In the genomic region with DNA sequence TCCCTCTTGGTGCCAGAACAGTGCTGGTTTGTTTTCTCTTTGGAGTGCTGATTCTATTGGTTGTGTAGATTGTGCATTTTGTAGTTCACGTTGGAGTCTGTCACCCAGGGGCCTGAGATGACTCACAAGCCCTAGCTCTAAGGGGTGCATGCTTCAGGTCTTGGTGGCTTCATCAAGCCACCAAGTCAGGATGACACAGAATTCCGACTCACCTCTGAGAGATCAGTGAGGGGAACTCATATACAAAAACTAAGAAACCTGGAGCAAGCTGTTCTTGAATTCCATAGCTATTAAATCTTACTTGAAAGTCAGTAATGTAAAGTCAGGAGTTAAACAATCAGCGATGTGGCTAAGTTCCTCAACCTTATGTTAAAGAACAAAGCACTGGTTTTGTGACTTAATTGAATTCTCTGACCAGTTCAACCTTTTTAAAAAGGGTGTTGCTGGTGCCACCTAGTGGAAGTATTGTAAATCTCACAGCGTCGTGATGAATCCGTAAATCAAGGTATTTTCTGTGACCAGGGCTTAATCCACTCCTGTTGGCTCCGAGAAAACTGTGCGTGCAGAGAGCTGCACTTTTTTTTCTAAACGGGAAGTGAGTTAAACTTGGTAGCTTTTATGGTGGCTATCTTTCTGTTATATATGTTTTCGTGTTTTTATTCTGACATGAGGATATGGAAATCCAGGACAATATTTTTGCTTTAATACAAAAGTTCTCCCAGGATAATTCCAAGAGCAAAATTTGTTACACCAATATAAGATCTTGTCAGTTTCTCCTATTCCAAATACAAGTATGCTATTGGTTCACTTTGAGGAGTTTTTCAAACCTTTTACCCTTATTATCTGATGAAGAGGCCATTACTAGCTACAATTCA, we compare ENCODE assay signal across 8 cellular contexts. TPM values are rescaled to one million over a fixed set of nuclear protein-coding genes. Genes with fewer than 3 reads are reported as not detected.
A peak's percentile ranks its signal among the peaks of the same experiment; 100 is the strongest.
DNase-seq lines count a peak whose midpoint lies in the region; ATAC-seq and TF ChIP-seq lines count a peak whose summit lies in the region.

No MANE protein-coding gene starts in this region.

- no peaks in the 10 kb centered on the region for H3K9me2 ChIP-seq in OCI-LY7 (ENCODE audit: insufficient read depth, low read length)

- no peak for TF ChIP-seq EP300 in Ishikawa (IDR thresholded peaks at IDR 0.05; ENCODE audit: borderline replicate concordance)

- H3K27me3 ChIP-seq in iPS DF 6.9 (ENCODE audit: control insufficient read depth, insufficient read depth, low read length): no peaks in the 10 kb centered on the region

- BruUV-seq in OCI-LY7 (replicated peaks; lab: Mats Ljungman, UMichigan): no TSS peak

- H3K27ac ChIP-seq in OCI-LY7 (ENCODE audit: low read depth, low read length, poor library complexity, severe bottlenecking) (no peak overlapping the region), iPS DF 6.9 (ENCODE audit: low read length) (no peak overlapping the region)

- H3K4me3 ChIP-seq in OCI-LY7 (ENCODE audit: low read depth, low read length, poor library complexity, severe bottlenecking) (no peak overlapping the region), iPS DF 6.9 (ENCODE audit: low read length) (no peak overlapping the region)

- POLR2A ChIA-PET in OCI-LY7 (lab: Charles Lee): interaction anchor here (0.6 to 0.7 kb wide), 2 partner anchors 14 to 741 kb away, joined by 3 to 4 read pairs; no protein-coding TSS in a partner anchor

- H3K36me3 ChIP-seq in OCI-LY7 (ENCODE audit: insufficient read depth, low read length) (no peaks in the 10 kb centered on the region), iPS DF 6.9 (ENCODE audit: control insufficient read depth, insufficient read depth, low read length) (no peaks in the 10 kb centered on the region)

- peak; percentile 56 to 64 for ATAC-seq in activated CD4-positive, CD25-positive, alpha-beta regulatory T cell treated with anti-CD3 and anti-CD28 coated beads, Interleukin-2, amount 50 U/mL, for 24 hours
- peak; percentile 76 for ATAC-seq in GM21737 (IDR thresholded peaks at IDR 0.05; ENCODE audit: unreplicated experiment)

- TF ChIP-seq CTCF in OCI-LY7 (conservative IDR thresholded peaks at IDR 0.05; ENCODE audit: low read length): peak; percentile 93

- TF ChIP-seq RAD21 in Ishikawa (IDR thresholded peaks at IDR 0.05; ENCODE audit: low read depth): peak; percentile 81

- no peak overlapping the region for H2AFZ ChIP-seq in OCI-LY7 (ENCODE audit: low read length)

- intact Hi-C loops in OCI-LY7 (cut with micrococcal nuclease; ENCODE audit: unreplicated experiment): loop anchor here (2.0 kb wide), 1 partner anchor 208 kb away; no protein-coding TSS in a partner anchor

- no peaks in the 10 kb centered on the region for H4K20me1 ChIP-seq in OCI-LY7 (ENCODE audit: insufficient read depth, low read length)

- H3K79me2 ChIP-seq in OCI-LY7 (ENCODE audit: insufficient read depth, low read depth, low read length): no peaks in the 10 kb centered on the region

- CTCF ChIA-PET in OCI-LY7 (lab: Charles Lee; ENCODE audit: unreplicated experiment): interaction anchor here (0.6 to 1.5 kb wide), 2 partner anchors 14 to 26 kb away, joined by 4 to 5 read pairs; a partner anchor contains a TSS

- no peak overlapping the region for H3K4me2 ChIP-seq in OCI-LY7 (ENCODE audit: low read length)

- H3K9me3 ChIP-seq in OCI-LY7 (ENCODE audit: low read length): no peaks in the 10 kb centered on the region
- no peaks in the 10 kb centered on the region for H3K9me3 ChIP-seq in iPS DF 6.9 (ENCODE audit: control insufficient read depth, insufficient read depth, low read length)

- H3K4me1 ChIP-seq in OCI-LY7 (ENCODE audit: insufficient read depth, low read length, poor library complexity, severe bottlenecking) (no peaks in the 10 kb centered on the region), iPS DF 6.9 (ENCODE audit: control insufficient read depth, insufficient read depth, low read length) (no peaks in the 10 kb centered on the region)

- no peak for DNase-seq in activated CD4-positive, CD25-positive, alpha-beta regulatory T cell (lab: John Stamatoyannopoulos, UW)
- peak; percentile 65 for DNase-seq in OCI-LY7 (ENCODE audit: low spot score)
- DNase-seq in astrocyte of the hippocampus (ENCODE audit: low read depth, low spot score): peak; percentile 79
- DNase-seq in iPS DF 6.9 (ENCODE audit: low read depth, low spot score): peak; percentile 58
- DNase-seq in stimulated activated CD4-positive, alpha-beta T cell treated with anti-CD3 and anti-CD28 coated beads, Interleukin-15, amount 100 ng/mL, for 24 hours: peak; percentile 34

- no CpG with 5 or more reads among the region's 10 CpGs for WGBS in iPS DF 6.9 (ENCODE audit: insufficient coverage, insufficient read length)

TF ChIP-seq in Ishikawa, 13 proteins besides CTCF, POLR2A, EP300 and RAD21:
- TF ChIP-seq, protein P1, sequence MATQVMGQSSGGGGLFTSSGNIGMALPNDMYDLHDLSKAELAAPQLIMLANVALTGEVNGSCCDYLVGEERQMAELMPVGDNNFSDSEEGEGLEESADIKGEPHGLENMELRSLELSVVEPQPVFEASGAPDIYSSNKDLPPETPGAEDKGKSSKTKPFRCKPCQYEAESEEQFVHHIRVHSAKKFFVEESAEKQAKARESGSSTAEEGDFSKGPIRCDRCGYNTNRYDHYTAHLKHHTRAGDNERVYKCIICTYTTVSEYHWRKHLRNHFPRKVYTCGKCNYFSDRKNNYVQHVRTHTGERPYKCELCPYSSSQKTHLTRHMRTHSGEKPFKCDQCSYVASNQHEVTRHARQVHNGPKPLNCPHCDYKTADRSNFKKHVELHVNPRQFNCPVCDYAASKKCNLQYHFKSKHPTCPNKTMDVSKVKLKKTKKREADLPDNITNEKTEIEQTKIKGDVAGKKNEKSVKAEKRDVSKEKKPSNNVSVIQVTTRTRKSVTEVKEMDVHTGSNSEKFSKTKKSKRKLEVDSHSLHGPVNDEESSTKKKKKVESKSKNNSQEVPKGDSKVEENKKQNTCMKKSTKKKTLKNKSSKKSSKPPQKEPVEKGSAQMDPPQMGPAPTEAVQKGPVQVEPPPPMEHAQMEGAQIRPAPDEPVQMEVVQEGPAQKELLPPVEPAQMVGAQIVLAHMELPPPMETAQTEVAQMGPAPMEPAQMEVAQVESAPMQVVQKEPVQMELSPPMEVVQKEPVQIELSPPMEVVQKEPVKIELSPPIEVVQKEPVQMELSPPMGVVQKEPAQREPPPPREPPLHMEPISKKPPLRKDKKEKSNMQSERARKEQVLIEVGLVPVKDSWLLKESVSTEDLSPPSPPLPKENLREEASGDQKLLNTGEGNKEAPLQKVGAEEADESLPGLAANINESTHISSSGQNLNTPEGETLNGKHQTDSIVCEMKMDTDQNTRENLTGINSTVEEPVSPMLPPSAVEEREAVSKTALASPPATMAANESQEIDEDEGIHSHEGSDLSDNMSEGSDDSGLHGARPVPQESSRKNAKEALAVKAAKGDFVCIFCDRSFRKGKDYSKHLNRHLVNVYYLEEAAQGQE (IDR thresholded peaks at IDR 0.05; ENCODE audit: low read depth): no peak
- TF ChIP-seq NFIC (IDR thresholded peaks at IDR 0.05): no peak
- no peak for TF ChIP-seq CREB1 (IDR thresholded peaks at IDR 0.05; ENCODE audit: low read depth)
- TF ChIP-seq TEAD4 (IDR thresholded peaks at IDR 0.05): peak; percentile 21; the same call in 1 of the 2 replicates
- no peak for TF ChIP-seq TAF1 (IDR thresholded peaks at IDR 0.05; ENCODE audit: low read depth)
- TF ChIP-seq ZBTB7A (IDR thresholded peaks at IDR 0.05; ENCODE audit: low read depth): no peak

RNA-seq across cellular contexts. Expression of a gene that starts 14.6 kb away (rescaled TPM):
- not detected in 2 replicates for total RNA-seq in OCI-LY7 (2014; rRNA removed; shearing (Covaris generic))
- total RNA-seq in OCI-LY7 (2022): not detected in 2 replicates

Comparison
In these comparisons a context has a peak if more than half of its experiments do, and no peak if none do; other contexts are left out.
1. DNase-seq: peak in OCI-LY7 (single experiment), astrocyte of the hippocampus (single experiment), iPS DF 6.9 (single experiment) and stimulated activated CD4-positive, alpha-beta T cell treated with anti-CD3 and anti-CD28 coated beads, Interleukin-15, amount 100 ng/mL, for 24 hours (single experiment); none in activated CD4-positive, CD25-positive, alpha-beta regulatory T cell (0 of 4).